23 cellular contexts compared by ENCODE assay signal in genomic region chr19:19527371-19527656, GRCh38. TPM values are rescaled to one million over a fixed set of nuclear protein-coding genes. Genes with fewer than 3 reads are reported as not detected.
"Had no signal": no experiment of that assay in that cellular context is flagged by ENCODE, and none has a peak within 500 bp of the region (broad histone marks: within the 10 kb centered on the region; RNA-seq: fewer than 3 reads in every experiment).

No MANE protein-coding gene starts in this region.

- H3K27me3 ChIP-seq: esophagus muscularis mucosa, hepatocyte, left lung, stomach, suprapubic skin, uterus had no signal

- H3K36me3 ChIP-seq: uterus had no signal

- H3K4me3 ChIP-seq: coronary artery, esophagus muscularis mucosa, hepatocyte, left lung, lung, stomach, suprapubic skin, uterus had no signal

- H3K4me2 ChIP-seq: hepatocyte had no signal

- ATAC-seq: activated T-cell treated with anti-CD3 and anti-CD28 coated beads, Interleukin-2, amount 50 U/mL, for 72 hours; left lung; sciatic nerve; stimulated activated memory B cell treated with anti-CD40 and anti-IgM and Interleukin-4, amounts not matched to agents 10 μg/mL and 1 μg/mL and 100 μg/mL, for 72 hours had no signal

- H3K9me3 ChIP-seq: esophagus muscularis mucosa, left lung, stomach, suprapubic skin, uterus had no signal

- H3K27ac ChIP-seq: coronary artery, esophagus muscularis mucosa, hepatocyte, left lung, stomach, suprapubic skin, uterus had no signal

- H2AFZ ChIP-seq: hepatocyte had no signal

- DNase-seq: activated CD4-positive, alpha-beta memory T cell treated with anti-CD3 and anti-CD28 coated beads, Interleukin-2, amount 10 ng/mL, durations not matched to agents 7 days and 5 days; activated CD4-positive, alpha-beta T cell treated with anti-CD3 and anti-CD28 coated beads for 48 hours; activated effector memory CD4-positive, alpha-beta T cell treated with Interleukin-2 at 50 U/mL for 16 hours; activated naive CD4-positive, alpha-beta T cell treated with anti-CD3 and anti-CD28 coated beads, Interleukin-2, amount 10 ng/mL, durations not matched to agents 7 days and 5 days; activated T-cell treated with anti-CD3 and anti-CD28 coated beads, Interleukin-2, amount 50 U/mL, for 72 hours; cerebellar nuclear complex; glutamatergic neuron; immature natural killer cell; left lung; occipital lobe; small intestine; stimulated activated CD4-positive, alpha-beta T cell treated with anti-CD3 and anti-CD28 coated beads, Interleukin-2, amount 100 ng/mL, for 24 hours; stomach; trophoblast cell; uterus had no signal

RNA-seq across cellular contexts. Expression of gene CILP2, which starts 10.8 kb away (rescaled TPM):
- total RNA-seq: kidney epithelial cell had no signal
- polyA plus RNA-seq: immature natural killer cell had no signal
